8 cellular contexts compared by ENCODE assay signal in the genomic region with DNA sequence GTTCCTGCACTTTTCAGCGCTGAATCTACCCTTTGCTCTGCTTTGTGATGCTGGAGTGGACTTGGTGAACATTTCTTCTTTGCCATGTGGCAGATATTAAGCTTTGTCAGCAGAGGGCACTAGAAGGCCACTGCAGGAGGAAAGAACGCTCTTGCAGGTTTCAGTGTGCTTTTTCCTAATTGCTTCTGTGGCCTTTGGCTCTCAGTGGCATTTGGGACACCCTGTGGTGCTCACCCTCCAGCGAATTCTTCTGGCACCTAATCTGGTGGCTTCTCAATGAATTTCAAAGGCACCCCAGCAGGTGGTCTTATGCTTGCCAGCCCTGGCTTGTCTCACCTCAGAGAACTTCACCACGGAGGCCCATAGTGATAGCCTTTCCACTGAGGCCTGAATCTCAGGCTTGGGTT.
DNase-seq lines count a peak whose midpoint lies in the region; ATAC-seq lines count a peak whose summit lies in the region.

No MANE protein-coding gene starts in this region.

- H3K9me3 Mint-ChIP-seq in activated naive CD8-positive, alpha-beta T cell treated with anti-CD3 and anti-CD28 coated beads for 36 hours = peaks cover 4% of the 10 kb centered on the region

- H3K9me3 ChIP-seq in iPS DF 6.9 (ENCODE audit: control insufficient read depth, insufficient read depth, low read length) = no peaks in the 10 kb centered on the region; the same call in 1 of the 2 replicates

- no peak overlapping the region for H3K4me3 Mint-ChIP-seq in activated naive CD8-positive, alpha-beta T cell treated with anti-CD3 and anti-CD28 coated beads for 36 hours

- WGBS in iPS DF 6.9 (ENCODE audit: insufficient coverage, insufficient read length) = no CpG with 5 or more reads among the region's 4 CpGs

- no peaks in the 10 kb centered on the region for H3K4me1 Mint-ChIP-seq in activated naive CD8-positive, alpha-beta T cell treated with anti-CD3 and anti-CD28 coated beads for 36 hours

- H3K36me3 ChIP-seq in iPS DF 6.9 (ENCODE audit: control insufficient read depth, insufficient read depth, low read length) = no peaks in the 10 kb centered on the region

- no peaks in the 10 kb centered on the region for H3K36me3 Mint-ChIP-seq in activated naive CD8-positive, alpha-beta T cell treated with anti-CD3 and anti-CD28 coated beads for 36 hours

- DNase-seq in DMS114 treated with DMSO at 0.1 percent for 48 hours (lab: John Stamatoyannopoulos, UW; ENCODE audit: unreplicated experiment) (peak; percentile 19), HPDE6-E6E7 (ENCODE audit: extremely low spot score) (peak; percentile 16), NCI-H82 (lab: John Stamatoyannopoulos, UW) (peak; percentile 83), iPS DF 6.9 (ENCODE audit: low read depth, low spot score) (peak; percentile 48)
- DNase-seq in activated naive CD8-positive, alpha-beta T cell treated with anti-CD3 and anti-CD28 coated beads for 36 hours = peak; percentile 37
- peak; percentile 19 to 20 for DNase-seq in stimulated activated CD4-positive, alpha-beta T cell treated with anti-CD3 and anti-CD28 coated beads, Interleukin-2, amount 100 ng/mL, for 24 hours
- no peak for DNase-seq in effector CD8-positive, alpha-beta T cell (lab: John Stamatoyannopoulos, UW)

- peaks cover 14% of the 10 kb centered on the region for H3K27me3 Mint-ChIP-seq in activated naive CD8-positive, alpha-beta T cell treated with anti-CD3 and anti-CD28 coated beads for 36 hours

- no peak for ATAC-seq in GM21576 (IDR thresholded peaks at IDR 0.05; ENCODE audit: unreplicated experiment)

- H3K27ac ChIP-seq in iPS DF 6.9 (ENCODE audit: low read length) = no peak overlapping the region

- H3K4me3 ChIP-seq in iPS DF 6.9 (ENCODE audit: low read length) = no peak overlapping the region

- no peak overlapping the region for H3K27ac Mint-ChIP-seq in activated naive CD8-positive, alpha-beta T cell treated with anti-CD3 and anti-CD28 coated beads for 36 hours

- peaks cover 1% of the 10 kb centered on the region; the same call in 1 of the 2 replicates for H3K4me1 ChIP-seq in iPS DF 6.9 (ENCODE audit: control insufficient read depth, insufficient read depth, low read length)

- no peaks in the 10 kb centered on the region for H3K27me3 ChIP-seq in iPS DF 6.9 (ENCODE audit: control insufficient read depth, insufficient read depth, low read length)
